ENCODE assay signal across 13 cellular contexts in genomic region chr9:124354364-124355031, GRCh38.
DNase-seq lines count a peak whose midpoint lies in the region; ATAC-seq and TF ChIP-seq lines count a peak whose summit lies in the region.
"Had no signal": no experiment of that assay in that cellular context is flagged by ENCODE, and none has a peak within 500 bp of the region (broad histone marks: within the 10 kb centered on the region; RNA-seq: fewer than 3 reads in every experiment).

No MANE protein-coding gene starts in this region.

- CTCF ChIA-PET in WTC11 (lab: Charles Lee) = no interaction called here

- no peak for TF ChIP-seq CTCF in WTC11 (IDR thresholded peaks at IDR 0.05)

- no peaks in the 10 kb centered on the region for H3K9me3 Mint-ChIP-seq in activated T-cell treated with anti-CD3 and anti-CD28 coated beads, Interleukin-2, amount 50 U/mL, for 24 hours
- H3K9me3 Mint-ChIP-seq in WTC11 = no peaks in the 10 kb centered on the region
- no peaks in the 10 kb centered on the region for H3K9me3 Mint-ChIP-seq in stimulated activated effector memory CD8-positive, alpha-beta T cell treated with anti-CD3 and anti-CD28 coated beads, Interleukin-12 subunit alpha, Interleukin-12 subunit beta, amount 100 ng/mL, for 72 hours

- peak overlapping the region; percentile 35 for H3K27ac Mint-ChIP-seq in activated T-cell treated with anti-CD3 and anti-CD28 coated beads, Interleukin-2, amount 50 U/mL, for 24 hours
- H3K27ac Mint-ChIP-seq in WTC11 = peak overlapping the region; percentile 60; the same call in 1 of the 2 replicates
- peak overlapping the region; percentile 73 for H3K27ac Mint-ChIP-seq in stimulated activated effector memory CD8-positive, alpha-beta T cell treated with anti-CD3 and anti-CD28 coated beads, Interleukin-12 subunit alpha, Interleukin-12 subunit beta, amount 100 ng/mL, for 72 hours

- no peak for DNase-seq in activated T-cell treated with anti-CD3 and anti-CD28 coated beads, Interleukin-2, amount 50 U/mL, for 24 hours
- DNase-seq in activated T-cell treated with anti-CD3 and anti-CD28 coated beads, Interleukin-2, amount 50 U/mL, for 48 hours = no peak
- DNase-seq in WTC11 (ENCODE audit: low spot score) (no peak), left lobe of liver (ENCODE audit: low spot score) (peak; percentile 46), GM19238 (ENCODE audit: insufficient read length, low spot score) (no peak)
- no peak for DNase-seq in stimulated activated effector memory CD8-positive, alpha-beta T cell treated with anti-CD3 and anti-CD28 coated beads, Interleukin-12 subunit alpha, Interleukin-12 subunit beta, amount 100 ng/mL, for 72 hours (ENCODE audit: low spot score in 2 of 2)
- DNase-seq: activated CD4-positive, CD25-positive, alpha-beta regulatory T cell; colonic mucosa; NCI-H1930; NCI-H748 treated with DMSO at 0.1 percent for 48 hours; thyroid gland had no signal

- POLR2A ChIA-PET in WTC11 (lab: Charles Lee) = no interaction called here

- ATAC-seq in WTC11 (no peak), left lobe of liver (no peak), GM19328 (IDR thresholded peaks at IDR 0.05; ENCODE audit: unreplicated experiment) (no peak), HG03432 (IDR thresholded peaks at IDR 0.05; ENCODE audit: unreplicated experiment) (no peak)
- no peak for ATAC-seq in stimulated activated effector memory CD8-positive, alpha-beta T cell treated with anti-CD3 and anti-CD28 coated beads, Interleukin-12 subunit alpha, Interleukin-12 subunit beta, amount 100 ng/mL, for 72 hours

- no peak overlapping the region for H3K4me3 Mint-ChIP-seq in activated T-cell treated with anti-CD3 and anti-CD28 coated beads, Interleukin-2, amount 50 U/mL, for 24 hours
- no peak overlapping the region for H3K4me3 Mint-ChIP-seq in WTC11
- no peak overlapping the region for H3K4me3 Mint-ChIP-seq in stimulated activated effector memory CD8-positive, alpha-beta T cell treated with anti-CD3 and anti-CD28 coated beads, Interleukin-12 subunit alpha, Interleukin-12 subunit beta, amount 100 ng/mL, for 72 hours

- peaks cover 81% of the 10 kb centered on the region for H3K36me3 Mint-ChIP-seq in activated T-cell treated with anti-CD3 and anti-CD28 coated beads, Interleukin-2, amount 50 U/mL, for 24 hours (ENCODE audit: low read depth)
- H3K36me3 Mint-ChIP-seq in WTC11 = peaks cover 35% of the 10 kb centered on the region
- peaks cover 67% of the 10 kb centered on the region for H3K36me3 Mint-ChIP-seq in stimulated activated effector memory CD8-positive, alpha-beta T cell treated with anti-CD3 and anti-CD28 coated beads, Interleukin-12 subunit alpha, Interleukin-12 subunit beta, amount 100 ng/mL, for 72 hours

- peaks cover 24% of the 10 kb centered on the region for H3K4me1 Mint-ChIP-seq in activated T-cell treated with anti-CD3 and anti-CD28 coated beads, Interleukin-2, amount 50 U/mL, for 24 hours (ENCODE audit: low read depth)
- H3K4me1 Mint-ChIP-seq in WTC11 = 0 out of 2 replicates have a peak, but pooled peaks cover 6% of the 10 kb centered on the region
- H3K4me1 Mint-ChIP-seq in stimulated activated effector memory CD8-positive, alpha-beta T cell treated with anti-CD3 and anti-CD28 coated beads, Interleukin-12 subunit alpha, Interleukin-12 subunit beta, amount 100 ng/mL, for 72 hours = peaks cover 36% of the 10 kb centered on the region

- H3K27me3 Mint-ChIP-seq in activated T-cell treated with anti-CD3 and anti-CD28 coated beads, Interleukin-2, amount 50 U/mL, for 24 hours = no peaks in the 10 kb centered on the region
- no peaks in the 10 kb centered on the region for H3K27me3 Mint-ChIP-seq in WTC11 (ENCODE audit: low read depth)

TF ChIP-seq in WTC11, 78 proteins besides CTCF, POLR2A, EP300 and RAD21:
- TF ChIP-seq FOXP1 (CRISPR knock-in tag; IDR thresholded peaks at IDR 0.05; ENCODE audit: borderline replicate concordance) = 0 out of 2 replicates have a peak, but pooled peaks have one; percentile 30
- TF ChIP-seq ZNF121 (CRISPR knock-in tag; IDR thresholded peaks at IDR 0.05) = 0 out of 2 replicates have a peak, but pooled peaks have one; percentile 11
- TF ChIP-seq CREM (CRISPR knock-in tag; IDR thresholded peaks at IDR 0.05) = no peak
- TF ChIP-seq NFE2L1 (CRISPR knock-in tag; IDR thresholded peaks at IDR 0.05) = no peak
